Comparison of ENCODE assay signal across 1 cellular context in genomic region chr12:57242329-57242690, GRCh38.
TF ChIP-seq lines count a peak whose summit lies in the region.

No MANE protein-coding gene starts in this region.

TF ChIP-seq in SK-N-SH, 30 proteins besides CTCF, POLR2A, EP300 and RAD21 (continued from another document):
- TF ChIP-seq ELF1 (IDR thresholded peaks at IDR 0.05) (no peak), MAX (IDR thresholded peaks at IDR 0.05; ENCODE audit: low read depth) (no peak), YY1 (IDR thresholded peaks at IDR 0.05; ENCODE audit: low read depth) (no peak), TCF12 (IDR thresholded peaks at IDR 0.05) (no peak), REST (IDR thresholded peaks at IDR 0.05; ENCODE audit: low read depth, low read length) (no peak), JUND (IDR thresholded peaks at IDR 0.05) (no peak), CHD2 (IDR thresholded peaks at IDR 0.05; ENCODE audit: low read length, partially characterized antibody) (no peak), FOXJ3 (CRISPR knock-in tag; IDR thresholded peaks at IDR 0.05) (no peak)
